ENCODE assay signal across 8 cellular contexts in the genomic region with DNA sequence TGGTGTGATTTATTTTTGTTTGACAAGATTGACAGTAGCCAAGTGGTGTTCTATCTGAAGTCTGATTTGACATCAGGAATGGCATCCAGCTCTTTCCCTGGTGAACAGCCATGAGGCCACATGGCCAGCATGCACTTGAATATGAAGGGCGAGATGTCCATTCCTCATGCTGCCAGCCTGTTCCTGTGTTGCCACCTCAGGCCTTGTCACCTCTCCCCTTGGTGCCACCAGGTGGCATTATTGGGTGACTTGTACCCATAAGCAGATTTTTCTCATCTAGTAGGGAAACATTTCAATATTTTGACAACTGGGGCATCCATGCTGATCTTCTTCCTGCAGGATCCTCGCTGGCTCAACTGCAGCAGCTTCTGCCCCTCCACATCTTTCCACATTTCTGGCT.
DNase-seq lines count a peak whose midpoint lies in the region; ATAC-seq and TF ChIP-seq lines count a peak whose summit lies in the region.

No MANE protein-coding gene starts in this region.

- H3K9me3 ChIP-seq in BE2C (no peaks in the 10 kb centered on the region), RWPE2 (ENCODE audit: severe bottlenecking) (no peaks in the 10 kb centered on the region), left ventricle myocardium inferior (replicated peaks) (no peaks in the 10 kb centered on the region), Caco-2 (peaks cover 12% of the 10 kb centered on the region; the same call in 1 of the 2 replicates)

- ATAC-seq in RWPE2 (ENCODE audit: low read depth), result no peak
- no peak for ATAC-seq in HG02884 (IDR thresholded peaks at IDR 0.05; ENCODE audit: unreplicated experiment)
- no peak for ATAC-seq in GM18909 (IDR thresholded peaks at IDR 0.05; ENCODE audit: poor library complexity, unreplicated experiment)

- H3K4me1 Mint-ChIP-seq in Caco-2 (ENCODE audit: low read depth, unreplicated experiment), result no peaks in the 10 kb centered on the region

- H3K4me1 ChIP-seq in BE2C (no peaks in the 10 kb centered on the region), RWPE2 (ENCODE audit: insufficient read depth, poor library complexity, severe bottlenecking) (no peaks in the 10 kb centered on the region), left ventricle myocardium inferior (no peaks in the 10 kb centered on the region), Caco-2 (no peaks in the 10 kb centered on the region)

- no peaks in the 10 kb centered on the region for H3K36me3 ChIP-seq in BE2C
- no peaks in the 10 kb centered on the region for H3K36me3 ChIP-seq in H7 (replicated peaks; ENCODE audit: control insufficient read depth, insufficient read depth, low read length)
- no peaks in the 10 kb centered on the region for H3K36me3 ChIP-seq in RWPE2 (ENCODE audit: low read depth)
- no peaks in the 10 kb centered on the region for H3K36me3 ChIP-seq in left ventricle myocardium inferior
- no peaks in the 10 kb centered on the region for H3K36me3 ChIP-seq in Caco-2 (ENCODE audit: control insufficient read depth, insufficient read depth, low read length)

- CTCF ChIA-PET in Caco-2 (lab: Charles Lee), result no interaction called here

- H3K27ac Mint-ChIP-seq in Caco-2 (ENCODE audit: unreplicated experiment), result no peak overlapping the region

- H3K27me3 ChIP-seq in BE2C (no peaks in the 10 kb centered on the region), H7 (ENCODE audit: control insufficient read depth, insufficient read depth, low read length) (no peaks in the 10 kb centered on the region), RWPE2 (ENCODE audit: insufficient read depth, poor library complexity, severe bottlenecking) (no peaks in the 10 kb centered on the region), left ventricle myocardium inferior (ENCODE audit: low read depth) (no peaks in the 10 kb centered on the region), Caco-2 (replicated peaks; ENCODE audit: control insufficient read depth, insufficient read depth, low read length) (no peaks in the 10 kb centered on the region)

- H3K9me3 Mint-ChIP-seq in Caco-2 (ENCODE audit: unreplicated experiment), result peaks cover 2% of the 10 kb centered on the region

- TF ChIP-seq CTCF in BE2C (IDR thresholded peaks at IDR 0.05; ENCODE audit: low read depth, low read length) (peak; percentile 48), RWPE2 (IDR thresholded peaks at IDR 0.05; ENCODE audit: poor library complexity, severe bottlenecking) (peak; percentile 41), left ventricle myocardium inferior (IDR thresholded peaks at IDR 0.05; ENCODE audit: borderline replicate concordance) (peak; percentile 44), Caco-2 (IDR thresholded peaks at IDR 0.05; ENCODE audit: insufficient read depth in 1 of 2, low read depth in 1 of 2, low read length in 1 of 2, severe bottlenecking in 1 of 2, unreplicated experiment in 1 of 2) (peak in 1 of 2 experiments; percentile 8)

- peaks cover 3% of the 10 kb centered on the region for H3K27me3 Mint-ChIP-seq in Caco-2 (ENCODE audit: insufficient read depth, unreplicated experiment)

- DNase-seq in BE2C (peak; percentile 37), H7 (peak; percentile 38), RWPE2 (ENCODE audit: low spot score) (no peak), left ventricle myocardium inferior (no peak), NCI-H446 treated with DMSO at 0.1 percent for 48 hours (lab: John Stamatoyannopoulos, UW) (no peak), Caco-2 (no peak)

- intact Hi-C loops in left ventricle myocardium inferior (cut with micrococcal nuclease), result no loop called here
- intact Hi-C loops in Caco-2 (cut with micrococcal nuclease; ENCODE audit: unreplicated experiment), result no loop called here

- no peak overlapping the region for H3K4me3 Mint-ChIP-seq in Caco-2 (ENCODE audit: unreplicated experiment)

- no peak overlapping the region for H3K4me3 ChIP-seq in BE2C (ENCODE audit: low read depth, low read length)
- H3K4me3 ChIP-seq in H7 (ENCODE audit: insufficient read depth, low read depth, low read length), result no peak overlapping the region
- no peak overlapping the region for H3K4me3 ChIP-seq in RWPE2 (ENCODE audit: severe bottlenecking)
- no peak overlapping the region for H3K4me3 ChIP-seq in left ventricle myocardium inferior
- no peak overlapping the region for H3K4me3 ChIP-seq in Caco-2 (ENCODE audit: low read depth, low read length)

- H3K27ac ChIP-seq in RWPE2 (ENCODE audit: poor library complexity, severe bottlenecking) (no peak overlapping the region), left ventricle myocardium inferior (replicated peaks) (no peak overlapping the region)

- no TSS peak for BruUV-seq in Caco-2 (replicated peaks; lab: Mats Ljungman, UMichigan)

- no peaks in the 10 kb centered on the region for H3K36me3 Mint-ChIP-seq in Caco-2 (ENCODE audit: insufficient read depth, unreplicated experiment)

- POLR2A ChIA-PET in Caco-2 (lab: Charles Lee), result no interaction called here

Comparison
In these comparisons a context has a peak if more than half of its experiments do, and no peak if none do; other contexts are left out.
1. DNase-seq: peak in BE2C (single experiment) and H7 (single experiment); none in RWPE2 (single experiment), left ventricle myocardium inferior (single experiment), NCI-H446 treated with DMSO at 0.1 percent for 48 hours (single experiment) and Caco-2 (0 of 2).